In the genomic region with DNA sequence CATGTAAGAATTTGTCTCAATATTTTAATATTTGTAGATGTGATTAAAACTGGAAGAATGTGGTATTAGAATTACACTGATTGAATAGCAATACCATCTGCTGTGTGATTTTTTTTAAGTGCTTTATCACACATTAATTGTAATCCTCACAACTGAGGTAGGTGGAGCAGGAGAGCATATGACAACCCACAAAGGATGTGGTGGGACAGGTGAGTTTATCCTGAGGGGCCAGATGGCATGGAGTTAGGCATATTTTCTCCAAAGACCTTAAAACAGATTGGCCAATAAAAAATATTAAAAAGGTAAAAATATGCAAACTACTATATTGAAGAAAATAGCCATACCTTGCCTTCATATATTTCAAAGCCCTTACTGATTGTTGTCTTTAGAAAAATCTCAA, we compare ENCODE assay signal across 22 cellular contexts. TPM values are rescaled to one million over a fixed set of nuclear protein-coding genes. Genes with fewer than 3 reads are reported as not detected.
DNase-seq lines count a peak whose midpoint lies in the region; ATAC-seq, FAIRE-seq and TF ChIP-seq lines count a peak whose summit lies in the region.
"Had no signal": no experiment of that assay in that cellular context is flagged by ENCODE, and none has a peak within 500 bp of the region (broad histone marks: within the 10 kb centered on the region; RNA-seq: fewer than 3 reads in every experiment).

No MANE protein-coding gene starts in this region.

- ATAC-seq in A549: peak in 1 of 2 experiments; percentile 13; a peak in 1 of 6 replicates
- ATAC-seq in K562: peak; percentile 45; the same call in 2 of the 3 replicates
- ATAC-seq in HG03520 (IDR thresholded peaks at IDR 0.05; ENCODE audit: unreplicated experiment): no peak
- ATAC-seq: activated CD4-positive, alpha-beta T cell treated with anti-CD3 and anti-CD28 coated beads for 36 hours; CD8-positive, alpha-beta T cell; left lung had no signal

- H3K9me1 ChIP-seq in K562 (ENCODE audit: control insufficient read depth, insufficient read depth, low read length): no peaks in the 10 kb centered on the region

- no peak for TF ChIP-seq CTCF in A549 (IDR thresholded peaks at IDR 0.05)
- TF ChIP-seq CTCF in NB4 (IDR thresholded peaks at IDR 0.05; ENCODE audit: low read depth, low read length): peak; percentile 3
- 0 out of 6 replicates have a peak, but pooled peaks of 1 of the 3 experiments have one; percentile 13 for TF ChIP-seq CTCF in K562 (IDR thresholded peaks at IDR 0.05 in 2 of 3, conservative IDR thresholded peaks at IDR 0.05 in 1 of 3; ENCODE audit: insufficient read depth in 2 of 3, low read depth in 1 of 3, low read length in 3 of 3)
- TF ChIP-seq CTCF in tibial artery (IDR thresholded peaks at IDR 0.05): no peak

- POLR2A ChIA-PET in A549 (lab: Yijun Ruan, JAX): no interaction called here
- POLR2A ChIA-PET in K562 (lab: Yijun Ruan, JAX): interaction anchor here (0.9 kb wide), 2 partner anchors 14 to 18 kb away, joined by 3 to 4 read pairs; a partner anchor contains a TSS

- H3K4me2 ChIP-seq in A549 (no peak overlapping the region), K562 (ENCODE audit: insufficient read depth, low read length) (no peak overlapping the region)
- H3K4me2 ChIP-seq: smooth muscle cell had no signal

- H4K20me1 ChIP-seq in K562 (replicated peaks; ENCODE audit: control insufficient read depth, insufficient read depth, low read length): no peaks in the 10 kb centered on the region

- H2AFZ ChIP-seq in K562 (ENCODE audit: low read depth, low read length): no peak overlapping the region

- in situ Hi-C loops in K562 (cut with MboI): no loop called here

- TF ChIP-seq EP300 in A549 (IDR thresholded peaks at IDR 0.05) (no peak), K562 (IDR thresholded peaks at IDR 0.05; ENCODE audit: low read length) (no peak)

- no peak overlapping the region for H3K9ac ChIP-seq in K562 (ENCODE audit: insufficient read depth in 1 of 2, low read depth in 2 of 2, low read length in 2 of 2)

- CTCF ChIA-PET in A549 (lab: Yijun Ruan, JAX): no interaction called here
- CTCF ChIA-PET in K562 (lab: Yijun Ruan, JAX; ENCODE audit: low intra/inter-chr PET ratio): no interaction called here

- no peak overlapping the region for H3K27ac ChIP-seq in A549
- H3K27ac ChIP-seq in K562 (ENCODE audit: extremely low read depth, low read depth, low read length): no peak overlapping the region
- no peak overlapping the region for H3K27ac ChIP-seq in tibial artery
- H3K27ac ChIP-seq: left lung, prostate gland, transverse colon had no signal

- TF ChIP-seq POLR2A in A549 (IDR thresholded peaks at IDR 0.05; ENCODE audit: low read length): no peak
- TF ChIP-seq POLR2A in NB4 (IDR thresholded peaks at IDR 0.05; ENCODE audit: extremely low read depth, insufficient read length): no peak
- TF ChIP-seq POLR2A in K562 (conservative IDR thresholded peaks at IDR 0.05): no peak

- FAIRE-seq in A549 (lab: Jason Lieb, UNC): no peak
- no peak for FAIRE-seq in K562 (lab: Jason Lieb, UNC)
- FAIRE-seq: colon had no signal

- H3K9me3 ChIP-seq in A549 (no peaks in the 10 kb centered on the region), K562 (replicated peaks; ENCODE audit: control insufficient read depth, insufficient read depth, low read depth, low read length) (0 out of 2 replicates have a peak, but pooled peaks cover 3% of the 10 kb centered on the region), tibial artery (no peaks in the 10 kb centered on the region)
- H3K9me3 ChIP-seq: left lung, prostate gland, transverse colon had no signal

- H3K4me1 ChIP-seq in A549 (no peaks in the 10 kb centered on the region), K562 (replicated peaks in 1 of 2; ENCODE audit: control insufficient read depth in 2 of 2, insufficient read depth in 2 of 2, low read length in 2 of 2) (peaks cover 2 to 4% of the 10 kb centered on the region in 2 experiments; a peak in 4 of 5 replicates), tibial artery (no peaks in the 10 kb centered on the region)
- H3K4me1 ChIP-seq: prostate gland had no signal

- DNase-seq in A549 (ENCODE audit: low read depth in 1 of 2, low spot score in 1 of 2) (peak in 1 of 2 experiments; percentile 10), DMS53 treated with DMSO at 0.1 percent for 48 hours (lab: John Stamatoyannopoulos, UW; ENCODE audit: unreplicated experiment) (peak; percentile 11), NB4 (ENCODE audit: low read depth) (no peak), K562 (ENCODE audit: extremely low read depth in 1 of 4, low spot score in 3 of 4) (no peak), DMS153 (lab: John Stamatoyannopoulos, UW) (no peak), tibial artery (no peak), NCI-H748 treated with DMSO at 0.1 percent for 48 hours (lab: John Stamatoyannopoulos, UW) (no peak)
- DNase-seq: activated CD4-positive, alpha-beta T cell treated with anti-CD3 and anti-CD28 coated beads for 36 hours; activated naive CD8-positive, alpha-beta T cell treated with anti-CD3 and anti-CD28 coated beads, Interleukin-2, amount 10 ng/mL, durations not matched to agents 7 days and 5 days; CD8-positive, alpha-beta T cell; HCEC 1CT; head of caudate nucleus; left lung; NCI-H1694 treated with DMSO at 0.1 percent for 48 hours; nephron progenitor cell; stimulated activated CD4-positive, alpha-beta T cell treated with anti-CD3 and anti-CD28 coated beads, Interleukin-4, amount 100 ng/mL, for 1 hour; transverse colon had no signal

- peaks cover 52% of the 10 kb centered on the region for H3K36me3 ChIP-seq in K562 (ENCODE audit: control insufficient read depth, insufficient read depth, low read length)
- H3K36me3 ChIP-seq in tibial artery: peaks cover 52 to 57% (median 54%) of the 10 kb centered on the region in 3 donors

- no peaks in the 10 kb centered on the region for H3K79me2 ChIP-seq in K562 (ENCODE audit: control insufficient read depth, insufficient read depth, low read length)

- BruUV-seq in K562 (replicated peaks; lab: Mats Ljungman, UMichigan): TSS peak; percentile 18

- H3K4me3 ChIP-seq in A549: no peak overlapping the region
- H3K4me3 ChIP-seq in NB4 (ENCODE audit: low read depth, low read length): no peak overlapping the region
- no peak overlapping the region for H3K4me3 ChIP-seq in K562
- no peak overlapping the region for H3K4me3 ChIP-seq in tibial artery
- H3K4me3 ChIP-seq: left lung, prostate gland, smooth muscle cell, transverse colon had no signal

- intact Hi-C loops in K562 (cut with micrococcal nuclease): no loop called here
- intact Hi-C loops in tibial artery (cut with DNase I; ENCODE audit: low total_unique reads): no loop called here

- H3K27me3 ChIP-seq in K562 (ENCODE audit: control insufficient read depth in 2 of 2, insufficient read depth in 2 of 2, low read length in 2 of 2) (no peaks in the 10 kb centered on the region), tibial artery (no peaks in the 10 kb centered on the region)
- H3K27me3 ChIP-seq: left lung, transverse colon had no signal

- TF ChIP-seq RAD21 in A549 (conservative IDR thresholded peaks at IDR 0.05 in 1 of 2, IDR thresholded peaks at IDR 0.05 in 1 of 2) (no peak), K562 (CRISPR knock-in tag; conservative IDR thresholded peaks at IDR 0.05 in 1 of 2, IDR thresholded peaks at IDR 0.05 in 1 of 2) (no peak)

RNA-seq across cellular contexts. Expression of a gene that starts 7.8 kb away (rescaled TPM):
- polyA plus RNA-seq in A549 (2011; rRNA removed): not detected in 2 replicates
- not detected in 2 replicates for polyA plus RNA-seq in A549 (2012; cell fraction: cytosol; rRNA removed)
- 0.02 TPM in 1 of 2 replicates, not detected in the other for polyA plus RNA-seq in A549 (2012; cell fraction: nucleus; rRNA removed)
- not detected in 3 replicates for polyA plus RNA-seq in A549 (2017; fragmentation: RNase III; extraction: RNeasy Plus Mini Kit Qiagen cat#74134 plus additional on column Dnase treatment)
- polyA minus RNA-seq in A549 (2011; rRNA and poly(A)+ RNA removed): not detected in 2 replicates
- total RNA-seq in K562 (2011; cell fraction: chromatin; rRNA removed; ENCODE audit: low replicate concordance): not detected in 2 replicates
- not detected in 2 replicates for total RNA-seq in K562 (2011; cell fraction: nucleolus; rRNA removed)
- total RNA-seq in K562 (2011; cell fraction: nucleoplasm; rRNA removed): not detected in 2 replicates
- total RNA-seq in K562 (2014; rRNA removed): not detected in 2 replicates
- total RNA-seq in K562 (2014; rRNA removed; fragmentation: Illumina TruSeq; extraction: Trizol): not detected in 2 replicates
- total RNA-seq in K562 (2015; rRNA removed; fragmentation: Illumina TruSeq; extraction: Trizol): not detected in 2 replicates
- total RNA-seq in K562 (2021): not detected in 2 replicates
- not detected in 2 replicates for polyA plus RNA-seq in K562 (2011; rRNA removed)
- not detected in 2 replicates for polyA plus RNA-seq in K562 (2011; cell fraction: cytosol; rRNA removed)
- not detected in 2 replicates for polyA plus RNA-seq in K562 (2011; cell fraction: nucleus; rRNA removed)
- not detected in 2 replicates for polyA plus RNA-seq in K562 (2012)
- not detected in 2 replicates for polyA plus RNA-seq in K562 (2014; fragmentation: Illumina TruSeq; extraction: Trizol)
- polyA plus RNA-seq in K562 (2014; fragmentation: Nextera tagmentation; extraction: Ambion mirVana): not detected
- polyA plus RNA-seq in K562 (2014; rRNA removed): 0.09 TPM in 1 of 2 replicates, not detected in the other
- polyA minus RNA-seq in K562 (2011; rRNA and poly(A)+ RNA removed): not detected in 2 replicates
- polyA minus RNA-seq in K562 (2011; cell fraction: cytosol; rRNA and poly(A)+ RNA removed): not detected in 2 replicates
- not detected in 2 replicates for polyA minus RNA-seq in K562 (2011; cell fraction: nucleus; rRNA and poly(A)+ RNA removed)
- total RNA-seq: activated CD4-positive, alpha-beta T cell treated with anti-CD3 and anti-CD28 coated beads for 36 hours; activated naive CD8-positive, alpha-beta T cell treated with anti-CD3 and anti-CD28 coated beads, Interleukin-2, amount 10 ng/mL, durations not matched to agents 7 days and 5 days; CD8-positive, alpha-beta T cell; left lung; mesothelial cell of epicardium; prostate gland; smooth muscle cell; transverse colon had no signal
- polyA plus RNA-seq: smooth muscle cell had no signal

RNA-seq across cellular contexts. Expression of a gene that starts 17.7 kb away (rescaled TPM):
- 492 and 548 TPM in 2 replicates for polyA plus RNA-seq in A549 (2011; rRNA removed)
- 329 and 423 TPM in 2 replicates for polyA plus RNA-seq in A549 (2012; cell fraction: cytosol; rRNA removed)
- polyA plus RNA-seq in A549 (2012; cell fraction: nucleus; rRNA removed): 206 and 252 TPM in 2 replicates
- 437 to 442 TPM (median 441 TPM) in 3 replicates for polyA plus RNA-seq in A549 (2017; fragmentation: RNase III; extraction: RNeasy Plus Mini Kit Qiagen cat#74134 plus additional on column Dnase treatment)
- polyA minus RNA-seq in A549 (2011; rRNA and poly(A)+ RNA removed): 292 and 323 TPM in 2 replicates
- 333 and 431 TPM in 2 replicates for total RNA-seq in K562 (2011; cell fraction: chromatin; rRNA removed; ENCODE audit: low replicate concordance)
- total RNA-seq in K562 (2011; cell fraction: nucleolus; rRNA removed): 196 and 211 TPM in 2 replicates
- total RNA-seq in K562 (2011; cell fraction: nucleoplasm; rRNA removed): 207 and 217 TPM in 2 replicates
- 332 and 341 TPM in 2 replicates for total RNA-seq in K562 (2014; rRNA removed)
- total RNA-seq in K562 (2014; rRNA removed; fragmentation: Illumina TruSeq; extraction: Trizol): 589 and 619 TPM in 2 replicates
- total RNA-seq in K562 (2015; rRNA removed; fragmentation: Illumina TruSeq; extraction: Trizol): 451 and 490 TPM in 2 replicates
- total RNA-seq in K562 (2021): 442 and 469 TPM in 2 replicates
- 505 and 738 TPM in 2 replicates for polyA plus RNA-seq in K562 (2011; rRNA removed)
- polyA plus RNA-seq in K562 (2011; cell fraction: cytosol; rRNA removed): 265 and 312 TPM in 2 replicates
- polyA plus RNA-seq in K562 (2011; cell fraction: nucleus; rRNA removed): 205 and 273 TPM in 2 replicates
- 233 and 445 TPM in 2 replicates for polyA plus RNA-seq in K562 (2012)
- 363 and 468 TPM in 2 replicates for polyA plus RNA-seq in K562 (2014; fragmentation: Illumina TruSeq; extraction: Trizol)
- 100 to 1,000 TPM; 542 to 680 TPM for polyA plus RNA-seq in K562 (2014; fragmentation: Nextera tagmentation; extraction: Ambion mirVana)
- 365 and 390 TPM in 2 replicates for polyA plus RNA-seq in K562 (2014; rRNA removed)
- 500 and 548 TPM in 2 replicates for polyA minus RNA-seq in K562 (2011; rRNA and poly(A)+ RNA removed)
- 162 and 266 TPM in 2 replicates for polyA minus RNA-seq in K562 (2011; cell fraction: cytosol; rRNA and poly(A)+ RNA removed)
- polyA minus RNA-seq in K562 (2011; cell fraction: nucleus; rRNA and poly(A)+ RNA removed): 144 and 216 TPM in 2 replicates
